2 cellular contexts compared by ENCODE assay signal in genomic region chr15:91051248-91051647, GRCh38.
TF ChIP-seq lines count a peak whose summit lies in the region.

No MANE protein-coding gene starts in this region.

TF ChIP-seq in WTC11, 78 proteins besides CTCF, POLR2A, EP300 and RAD21:
- no peak for TF ChIP-seq GTF2I (CRISPR knock-in tag; conservative IDR thresholded peaks at IDR 0.05)
- TF ChIP-seq ZNF121 (CRISPR knock-in tag; IDR thresholded peaks at IDR 0.05), result 0 out of 2 replicates have a peak, but pooled peaks have one; percentile 5

TF ChIP-seq in K562, 482 proteins besides CTCF, POLR2A, EP300 and RAD21:
- TF ChIP-seq ZBTB5 (IDR thresholded peaks at IDR 0.05) (no peak), ZNF121 (CRISPR knock-in tag; conservative IDR thresholded peaks at IDR 0.05) (peak; percentile 68; the same call in 1 of the 2 replicates), HNRNPK (IDR thresholded peaks at IDR 0.05; ENCODE audit: low read depth, low read length, poor library complexity, severe bottlenecking) (no peak)
